In genomic region chr5:130231786-130232185, GRCh38 we compare ENCODE assay signal across 26 cellular contexts.
"Had no signal": no experiment of that assay in that cellular context is flagged by ENCODE, and none has a peak within 500 bp of the region (broad histone marks: within the 10 kb centered on the region; RNA-seq: fewer than 3 reads in every experiment).

No MANE protein-coding gene starts in this region.

- H3K4me2 ChIP-seq: KMS-11 had no signal

- H3K9ac ChIP-seq: KMS-11 had no signal

- H3K4me1 ChIP-seq: ascending aorta, body of pancreas had no signal

- H3K36me3 ChIP-seq: ascending aorta had no signal

- H3K27ac ChIP-seq: ascending aorta, body of pancreas, KMS-11 had no signal

- H3K27me3 ChIP-seq: ascending aorta, body of pancreas had no signal

- H3K9me3 ChIP-seq: ascending aorta, body of pancreas had no signal

- H3K4me3 ChIP-seq: ascending aorta, body of pancreas had no signal

- DNase-seq: activated B cell treated with CpG ODN at 0.5 μM for 24 hours; activated CD4-positive, alpha-beta T cell treated with anti-CD3 and anti-CD28 coated beads for 1 hour; activated CD4-positive, alpha-beta T cell treated with anti-CD3 and anti-CD28 coated beads, Interleukin-2, amount 10 ng/mL, durations not matched to agents 24 days and 14 days; activated CD4-positive, alpha-beta T cell treated with anti-CD3 and anti-CD28 coated beads, Interleukin-2, amount 50 U/mL, for 48 hours; activated CD8-positive, alpha-beta memory T cell treated with anti-CD3 and anti-CD28 coated beads, Interleukin-2, amount 10 ng/mL, durations not matched to agents 7 days and 5 days; activated effector memory CD4-positive, alpha-beta T cell treated with Interleukin-2 at 50 U/mL for 16 hours; activated naive CD4-positive, alpha-beta T cell; activated T-cell treated with anti-CD3 and anti-CD28 coated beads, Interleukin-2, amount 50 U/mL, for 24 hours; amniotic stem cell; body of pancreas; MM.1S; NCI-H1105; NCI-H1436; NCI-H1694 treated with DMSO at 0.1 percent for 48 hours; NCI-H2029 treated with DMSO at 0.1 percent for 48 hours; NCI-H345; NCI-H510A; NCI-H526 treated with DMSO at 0.1 percent for 48 hours; NCI-H82; PC-3; SHP77 treated with DMSO at 0.1 percent for 48 hours; T-cell; T-helper 2 cell; T1000 had no signal
